ENCODE assay signal across 27 cellular contexts in the genomic region with DNA sequence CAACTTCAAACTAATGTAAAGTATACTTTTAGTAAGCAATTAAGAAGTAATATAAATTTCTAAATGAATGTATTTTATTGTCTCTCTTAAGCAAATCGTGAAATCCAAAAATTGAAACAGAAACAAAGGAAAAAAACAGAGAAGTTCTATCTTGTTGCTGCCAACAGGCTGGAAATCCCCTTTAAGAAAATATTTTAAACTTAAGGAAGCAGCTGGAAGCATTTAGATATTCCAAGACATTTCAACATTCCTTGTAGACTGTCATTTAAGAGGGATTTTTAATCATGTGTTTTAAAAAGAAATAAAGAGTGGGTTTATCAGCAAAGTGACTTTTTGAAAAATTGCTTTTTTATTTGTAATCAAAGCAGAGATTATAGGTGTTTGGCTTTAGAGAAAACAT.
"Had no signal": no experiment of that assay in that cellular context is flagged by ENCODE, and none has a peak within 500 bp of the region (broad histone marks: within the 10 kb centered on the region; RNA-seq: fewer than 3 reads in every experiment).

No MANE protein-coding gene starts in this region.

- H3K4me1 ChIP-seq: body of pancreas, colonic mucosa, esophagus muscularis mucosa, prostate gland, right atrium auricular region, SJSA1, stomach had no signal

- H3K36me3 ChIP-seq: colonic mucosa, esophagus muscularis mucosa, prostate gland, right atrium auricular region, SJSA1, stomach had no signal

- H3K9me3 Mint-ChIP-seq: neural crest cell, type B pancreatic cell, WTC11 had no signal

- H3K27ac ChIP-seq: body of pancreas, colonic mucosa, esophagus muscularis mucosa, prostate gland, right atrium auricular region, SJSA1, stomach had no signal

- H3K27me3 Mint-ChIP-seq: activated CD4-positive, alpha-beta T cell treated with anti-CD3 and anti-CD28 coated beads for 36 hours; activated naive CD8-positive, alpha-beta T cell treated with anti-CD3 and anti-CD28 coated beads for 36 hours; type B pancreatic cell had no signal

- H3K27ac Mint-ChIP-seq: activated CD4-positive, alpha-beta T cell treated with anti-CD3 and anti-CD28 coated beads for 36 hours; activated naive CD8-positive, alpha-beta T cell treated with anti-CD3 and anti-CD28 coated beads for 36 hours; stimulated activated effector memory CD8-positive, alpha-beta T cell treated with anti-CD3 and anti-CD28 coated beads, Interleukin-12 subunit alpha, Interleukin-12 subunit beta, amount 100 ng/mL, for 72 hours; type B pancreatic cell; WTC11 had no signal

- H3K4me3 Mint-ChIP-seq: activated CD4-positive, alpha-beta T cell treated with anti-CD3 and anti-CD28 coated beads for 36 hours; activated naive CD8-positive, alpha-beta T cell treated with anti-CD3 and anti-CD28 coated beads for 36 hours; neural crest cell; stimulated activated effector memory CD8-positive, alpha-beta T cell treated with anti-CD3 and anti-CD28 coated beads, Interleukin-12 subunit alpha, Interleukin-12 subunit beta, amount 100 ng/mL, for 72 hours; type B pancreatic cell; WTC11 had no signal

- DNase-seq: activated CD4-positive, alpha-beta T cell treated with anti-CD3 and anti-CD28 coated beads for 36 hours; activated CD4-positive, alpha-beta T cell treated with anti-CD3 and anti-CD28 coated beads, Interleukin-2, amount 50 U/mL, for 48 hours; activated gamma-delta T cell treated with Interleukin-2 at 50 U/mL for 16 hours; activated naive CD8-positive, alpha-beta T cell treated with anti-CD3 and anti-CD28 coated beads for 36 hours; body of pancreas; caudate nucleus; colonic mucosa; effector CD8-positive, alpha-beta T cell; foreskin melanocyte; glutamatergic neuron; hypothalamus; islet precursor cell; midbrain; stimulated activated CD4-positive, alpha-beta T cell treated with anti-CD3 and anti-CD28 coated beads, Interleukin-4, amount 100 ng/mL, for 24 hours; stomach; SW 1271; T-helper 2 cell had no signal

- H3K27me3 ChIP-seq: body of pancreas, colonic mucosa, esophagus muscularis mucosa, right atrium auricular region, SJSA1, stomach had no signal

- H3K4me1 Mint-ChIP-seq: activated CD4-positive, alpha-beta T cell treated with anti-CD3 and anti-CD28 coated beads for 36 hours; activated naive CD8-positive, alpha-beta T cell treated with anti-CD3 and anti-CD28 coated beads for 36 hours; stimulated activated effector memory CD8-positive, alpha-beta T cell treated with anti-CD3 and anti-CD28 coated beads, Interleukin-12 subunit alpha, Interleukin-12 subunit beta, amount 100 ng/mL, for 72 hours had no signal

- H3K9me3 ChIP-seq: body of pancreas, colonic mucosa, esophagus muscularis mucosa, prostate gland, right atrium auricular region, SJSA1, stomach had no signal

- H3K36me3 Mint-ChIP-seq: activated naive CD8-positive, alpha-beta T cell treated with anti-CD3 and anti-CD28 coated beads for 36 hours; stimulated activated effector memory CD8-positive, alpha-beta T cell treated with anti-CD3 and anti-CD28 coated beads, Interleukin-12 subunit alpha, Interleukin-12 subunit beta, amount 100 ng/mL, for 72 hours; type B pancreatic cell; WTC11 had no signal

- H3K4me3 ChIP-seq: body of pancreas, colonic mucosa, esophagus muscularis mucosa, lung, prostate gland, right atrium auricular region, SJSA1, skin epidermis, stomach had no signal

- ATAC-seq: activated CD4-positive, alpha-beta T cell treated with anti-CD3 and anti-CD28 coated beads for 36 hours; body of pancreas; stimulated activated effector memory CD8-positive, alpha-beta T cell treated with anti-CD3 and anti-CD28 coated beads, Interleukin-12 subunit alpha, Interleukin-12 subunit beta, amount 100 ng/mL, for 72 hours; WTC11 had no signal
